ENCODE assay signal across 1 cellular context in the genomic region with DNA sequence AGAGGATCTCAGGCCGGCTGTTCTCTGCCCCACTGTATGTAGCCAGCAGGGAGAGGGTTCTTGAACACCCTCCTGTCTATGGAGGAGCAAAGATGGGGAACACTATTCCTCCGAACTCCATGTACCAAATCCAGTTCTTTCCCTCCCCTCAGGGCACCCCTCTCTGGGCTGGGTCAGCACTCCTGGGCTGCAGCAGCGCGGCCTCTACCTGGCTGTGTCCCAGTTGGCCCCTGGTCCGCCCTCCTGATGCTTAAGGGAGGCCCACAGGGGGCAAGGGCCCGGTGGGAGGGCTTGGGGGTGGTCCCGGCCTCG.
TF ChIP-seq lines count a peak whose summit lies in the region.

No MANE protein-coding gene starts in this region.

TF ChIP-seq in SK-N-SH, 30 proteins besides CTCF, POLR2A, EP300 and RAD21 (continued from another document):
- TF ChIP-seq, protein P1, sequence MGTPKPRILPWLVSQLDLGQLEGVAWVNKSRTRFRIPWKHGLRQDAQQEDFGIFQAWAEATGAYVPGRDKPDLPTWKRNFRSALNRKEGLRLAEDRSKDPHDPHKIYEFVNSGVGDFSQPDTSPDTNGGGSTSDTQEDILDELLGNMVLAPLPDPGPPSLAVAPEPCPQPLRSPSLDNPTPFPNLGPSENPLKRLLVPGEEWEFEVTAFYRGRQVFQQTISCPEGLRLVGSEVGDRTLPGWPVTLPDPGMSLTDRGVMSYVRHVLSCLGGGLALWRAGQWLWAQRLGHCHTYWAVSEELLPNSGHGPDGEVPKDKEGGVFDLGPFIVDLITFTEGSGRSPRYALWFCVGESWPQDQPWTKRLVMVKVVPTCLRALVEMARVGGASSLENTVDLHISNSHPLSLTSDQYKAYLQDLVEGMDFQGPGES (IDR thresholded peaks at IDR 0.05; ENCODE audit: low read depth, low read length), result no peak
- no peak for TF ChIP-seq RFX5 (IDR thresholded peaks at IDR 0.05; ENCODE audit: low read length)
- no peak for TF ChIP-seq RCOR1 (IDR thresholded peaks at IDR 0.05; ENCODE audit: low read length)
- no peak; the same call in 1 of the 2 replicates for TF ChIP-seq FOXJ3 (CRISPR knock-in tag; IDR thresholded peaks at IDR 0.05)
- TF ChIP-seq SIN3A (IDR thresholded peaks at IDR 0.05; ENCODE audit: borderline replicate concordance, low read depth, low read length), result no peak
- no peak for TF ChIP-seq TEAD4 (IDR thresholded peaks at IDR 0.05; ENCODE audit: borderline replicate concordance, insufficient read depth)
- no peak for TF ChIP-seq SMC3 (IDR thresholded peaks at IDR 0.05; ENCODE audit: low read depth, low read length)
- TF ChIP-seq GABPA (IDR thresholded peaks at IDR 0.05; ENCODE audit: low read depth), result no peak
- TF ChIP-seq CHD2 (IDR thresholded peaks at IDR 0.05; ENCODE audit: low read length, partially characterized antibody), result no peak
- TF ChIP-seq GATA2 (CRISPR knock-in tag; IDR thresholded peaks at IDR 0.05), result no peak
